ENCODE assay signal across 8 cellular contexts in the genomic region with DNA sequence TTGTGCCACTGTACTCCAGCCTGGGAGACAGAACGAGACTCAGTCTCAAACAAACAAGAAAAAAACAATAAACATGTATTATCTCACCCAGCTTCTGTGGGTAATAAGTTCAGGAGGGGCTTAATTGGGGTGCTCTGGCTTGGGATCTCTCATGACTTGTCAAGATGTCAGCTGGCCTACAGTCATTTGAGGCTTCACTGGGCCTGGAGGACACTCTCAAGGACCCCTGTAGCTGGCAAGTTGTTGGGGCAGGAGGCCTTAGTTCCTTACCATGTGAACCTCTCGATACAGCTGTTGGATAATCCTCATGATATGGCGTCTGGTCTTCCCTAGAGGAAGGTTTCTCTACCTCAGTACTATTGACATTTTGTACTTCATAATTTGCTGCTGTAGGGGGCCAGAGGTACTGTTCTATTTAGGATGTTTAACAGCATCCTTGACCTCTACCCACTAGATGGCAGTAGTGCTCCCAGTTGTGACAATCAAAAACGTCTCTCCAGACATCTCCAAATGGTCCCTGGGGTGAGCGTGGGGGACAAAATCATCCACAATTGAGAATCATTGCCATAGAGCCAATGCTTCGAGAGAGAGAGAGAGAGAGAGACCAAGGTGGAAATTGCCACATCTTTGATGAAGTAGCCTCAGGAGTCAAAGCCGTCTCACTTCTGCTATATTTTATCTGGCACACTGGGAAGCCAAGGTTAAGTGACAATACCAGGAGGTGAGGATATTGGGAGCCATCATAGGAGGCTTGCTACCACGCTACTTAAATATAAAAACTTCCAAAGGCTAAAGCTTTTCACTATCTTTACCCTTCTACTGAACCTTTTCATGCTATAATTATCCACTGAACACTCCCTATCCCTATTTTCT. TPM values are rescaled to one million over a fixed set of nuclear protein-coding genes. Genes with fewer than 3 reads are reported as not detected.
DNase-seq lines count a peak whose midpoint lies in the region; ATAC-seq lines count a peak whose summit lies in the region.

No MANE protein-coding gene starts in this region.

- H3K79me2 ChIP-seq in mesendoderm (ENCODE audit: control insufficient read depth, insufficient read depth, low read length): no peaks in the 10 kb centered on the region

- H3K4ac ChIP-seq in mesendoderm (ENCODE audit: low read depth, low read length): no peak overlapping the region

- no peak overlapping the region for H3K27ac Mint-ChIP-seq in stimulated activated effector memory CD8-positive, alpha-beta T cell treated with anti-CD3 and anti-CD28 coated beads, Interleukin-12 subunit alpha, Interleukin-12 subunit beta, amount 100 ng/mL, for 72 hours

- H3K27ac ChIP-seq in mesendoderm (ENCODE audit: low read depth, low read length): no peak overlapping the region

- no peak overlapping the region for H3K23ac ChIP-seq in mesendoderm (ENCODE audit: low read length)

- no peaks in the 10 kb centered on the region for H3K4me1 ChIP-seq in mesendoderm (ENCODE audit: control insufficient read depth, low read depth, low read length)

- H2BK5ac ChIP-seq in mesendoderm (ENCODE audit: low read length): no peak overlapping the region

- H3K4me3 Mint-ChIP-seq in stimulated activated effector memory CD8-positive, alpha-beta T cell treated with anti-CD3 and anti-CD28 coated beads, Interleukin-12 subunit alpha, Interleukin-12 subunit beta, amount 100 ng/mL, for 72 hours: no peak overlapping the region

- H4K5ac ChIP-seq in mesendoderm (ENCODE audit: low read length): no peak overlapping the region

- H4K8ac ChIP-seq in mesendoderm (ENCODE audit: low read depth, low read length): no peak overlapping the region

- H3K4me2 ChIP-seq in mesendoderm (ENCODE audit: low read length): no peak overlapping the region

- peak; percentile 88 for ATAC-seq in stimulated activated effector memory CD8-positive, alpha-beta T cell treated with anti-CD3 and anti-CD28 coated beads, Interleukin-12 subunit alpha, Interleukin-12 subunit beta, amount 100 ng/mL, for 72 hours

- H2BK120ac ChIP-seq in mesendoderm (ENCODE audit: low read depth, low read length): no peak overlapping the region

- H3K27me3 ChIP-seq in mesendoderm (ENCODE audit: insufficient read depth, low read length, poor library complexity): no peaks in the 10 kb centered on the region

- no peak overlapping the region for H3K4me3 ChIP-seq in mesendoderm (ENCODE audit: low read length)

- H3K79me1 ChIP-seq in mesendoderm (ENCODE audit: low read length): no peaks in the 10 kb centered on the region

- H3K18ac ChIP-seq in mesendoderm (ENCODE audit: low read length): no peak overlapping the region

- no CpG with 5 or more reads among the region's 8 CpGs for WGBS in mesendoderm (ENCODE audit: extremely low coverage, insufficient coverage, low lambda C conversion rate)

- peaks cover 5% of the 10 kb centered on the region for H3K4me1 Mint-ChIP-seq in stimulated activated effector memory CD8-positive, alpha-beta T cell treated with anti-CD3 and anti-CD28 coated beads, Interleukin-12 subunit alpha, Interleukin-12 subunit beta, amount 100 ng/mL, for 72 hours

- no peaks in the 10 kb centered on the region for H3K36me3 Mint-ChIP-seq in stimulated activated effector memory CD8-positive, alpha-beta T cell treated with anti-CD3 and anti-CD28 coated beads, Interleukin-12 subunit alpha, Interleukin-12 subunit beta, amount 100 ng/mL, for 72 hours

- H3K56ac ChIP-seq in mesendoderm (ENCODE audit: low read length): no peak overlapping the region

- no peak overlapping the region for H2BK15ac ChIP-seq in mesendoderm (replicated peaks; ENCODE audit: low read depth)

- H3K36me3 ChIP-seq in mesendoderm (ENCODE audit: control insufficient read depth, insufficient read depth, low read length): no peaks in the 10 kb centered on the region

- H3K9me3 Mint-ChIP-seq in stimulated activated effector memory CD8-positive, alpha-beta T cell treated with anti-CD3 and anti-CD28 coated beads, Interleukin-12 subunit alpha, Interleukin-12 subunit beta, amount 100 ng/mL, for 72 hours: no peaks in the 10 kb centered on the region

- DNase-seq in NOMO-1 (lab: John Stamatoyannopoulos, UW; ENCODE audit: unreplicated experiment in 2 of 2) (peak; percentile 48 to 69), NOMO-1 treated with dmso at 0.1 percent for 144 hours (lab: John Stamatoyannopoulos, UW; ENCODE audit: unreplicated experiment) (no peak), HK-2 (ENCODE audit: unreplicated experiment) (peak; percentile 27), NCI-H774 (lab: John Stamatoyannopoulos, UW) (peak; percentile 6), mesendoderm (peak; percentile 88)
- peak; percentile 46 for DNase-seq in activated CD4-positive, alpha-beta T cell treated with anti-CD3 and anti-CD28 coated beads, Interleukin-2, amount 50 U/mL, for 1 hour
- peak; percentile 57 for DNase-seq in effector CD4-positive, alpha-beta T cell
- peak; percentile 38 to 78 for DNase-seq in stimulated activated effector memory CD8-positive, alpha-beta T cell treated with anti-CD3 and anti-CD28 coated beads, Interleukin-12 subunit alpha, Interleukin-12 subunit beta, amount 100 ng/mL, for 72 hours (ENCODE audit: low spot score in 2 of 2)

- H2AK5ac ChIP-seq in mesendoderm (ENCODE audit: low read length): no peak overlapping the region

- H3K9ac ChIP-seq in mesendoderm (ENCODE audit: low read length): no peak overlapping the region

RNA-seq across cellular contexts. Expression of gene SLTM, which starts 23.9 kb away (rescaled TPM):
- 111 TPM for polyA plus RNA-seq in mesendoderm (2013, experiment 1 of 2)
- polyA plus RNA-seq in mesendoderm (2013, experiment 2 of 2): 111 TPM

RNA-seq across cellular contexts. Expression of gene RNF111, which starts 30.1 kb away (rescaled TPM):
- polyA plus RNA-seq in mesendoderm (2013, experiment 1 of 2): 9.3 TPM
- 9.6 TPM for polyA plus RNA-seq in mesendoderm (2013, experiment 2 of 2)
